15 cellular contexts compared by ENCODE assay signal in the genomic region with DNA sequence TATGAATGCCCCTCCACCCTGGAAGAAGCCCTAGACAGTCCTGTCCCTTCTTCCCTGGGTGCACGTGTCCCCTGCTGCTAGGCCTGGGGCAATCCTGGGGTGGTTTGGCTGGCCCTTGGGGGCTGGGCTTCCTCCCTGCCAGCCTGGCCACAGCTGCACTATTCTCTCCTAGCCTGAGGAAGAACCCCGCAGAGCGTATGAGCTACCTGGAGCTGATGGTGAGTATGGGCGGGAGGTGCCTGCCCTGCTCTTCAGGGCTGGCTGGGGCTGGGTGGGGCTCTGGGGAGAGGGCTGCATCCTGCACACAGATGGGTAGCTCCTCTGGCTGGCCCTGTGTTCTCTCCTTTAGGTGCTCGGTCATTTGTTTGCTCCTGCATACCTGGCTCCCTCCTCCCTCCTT. TPM values are rescaled to one million over a fixed set of nuclear protein-coding genes. Genes with fewer than 3 reads are reported as not detected.
A peak's percentile ranks its signal among the peaks of the same experiment; 100 is the strongest.
DNase-seq lines count a peak whose midpoint lies in the region; ATAC-seq and TF ChIP-seq lines count a peak whose summit lies in the region.
"Had no signal": no experiment of that assay in that cellular context is flagged by ENCODE, and none has a peak within 500 bp of the region (broad histone marks: within the 10 kb centered on the region; RNA-seq: fewer than 3 reads in every experiment).

No MANE protein-coding gene starts in this region.

- H3K36me3 ChIP-seq in HEK293 (ENCODE audit: control insufficient read depth in 2 of 2, insufficient read depth in 1 of 2, low read length in 2 of 2) (peaks cover 0 to 49% of the 10 kb centered on the region in 2 experiments; a peak in 2 of 3 replicates), suprapubic skin (peaks cover 54% of the 10 kb centered on the region)

- H3K27me3 ChIP-seq in suprapubic skin = no peaks in the 10 kb centered on the region

- no peak for TF ChIP-seq EP300 in suprapubic skin (IDR thresholded peaks at IDR 0.05)

- DNase-seq in activated CD8-positive, alpha-beta memory T cell treated with anti-CD3 and anti-CD28 coated beads, Interleukin-2, amount 50 U/mL, for 48 hours = peak; percentile 47
- no peak for DNase-seq in activated CD8-positive, alpha-beta memory T cell treated with anti-CD3 and anti-CD28 coated beads, Interleukin-2, amount 10 ng/mL, durations not matched to agents 7 days and 5 days
- DNase-seq in islet precursor cell (peak; percentile 47), suprapubic skin (ENCODE audit: low spot score in 2 of 2) (peak; percentile 41 to 48), KG1 (lab: John Stamatoyannopoulos, UW) (no peak)
- no peak for DNase-seq in stimulated activated CD4-positive, alpha-beta T cell treated with anti-CD3 and anti-CD28 coated beads, Interleukin-12 subunit alpha, Interleukin-12 subunit beta, amount 100 ng/mL, for 4 hours
- DNase-seq: Calu3; CD4-positive, CD25-positive, alpha-beta regulatory T cell; Kasumi-1; NCI-H1930; NCI-H2171; NCI-H82 had no signal

- 60% methylated on average over 2 of the region's 5 CpGs for WGBS in suprapubic skin

- CTCF ChIA-PET in activated CD8-positive, alpha-beta memory T cell treated with anti-CD3 and anti-CD28 coated beads, Interleukin-2, amount 10 ng/mL, durations not matched to agents 7 days and 5 days (lab: Charles Lee) = no interaction called here
- CTCF ChIA-PET in HEK293 (lab: Yijun Ruan, JAX) = interaction anchor here (1.4 kb wide), 1 partner anchor 198 kb away, joined by 3 read pairs; no protein-coding TSS in a partner anchor

- POLR2A ChIA-PET in HEK293 (lab: Yijun Ruan, JAX) = no interaction called here

- H3K27me3 Mint-ChIP-seq in activated CD8-positive, alpha-beta memory T cell treated with anti-CD3 and anti-CD28 coated beads, Interleukin-2, amount 10 ng/mL, durations not matched to agents 7 days and 5 days = no peaks in the 10 kb centered on the region
- H3K27me3 Mint-ChIP-seq: CD4-positive, CD25-positive, alpha-beta regulatory T cell had no signal

- H3K4me3 Mint-ChIP-seq in activated CD8-positive, alpha-beta memory T cell treated with anti-CD3 and anti-CD28 coated beads, Interleukin-2, amount 10 ng/mL, durations not matched to agents 7 days and 5 days = no peak overlapping the region
- H3K4me3 Mint-ChIP-seq: CD4-positive, CD25-positive, alpha-beta regulatory T cell had no signal

- peaks cover 13% of the 10 kb centered on the region for H3K36me3 Mint-ChIP-seq in activated CD8-positive, alpha-beta memory T cell treated with anti-CD3 and anti-CD28 coated beads, Interleukin-2, amount 10 ng/mL, durations not matched to agents 7 days and 5 days

- no peak for ATAC-seq in activated CD8-positive, alpha-beta memory T cell treated with anti-CD3 and anti-CD28 coated beads, Interleukin-2, amount 10 ng/mL, durations not matched to agents 7 days and 5 days
- no peak for ATAC-seq in GM21786 (IDR thresholded peaks at IDR 0.05; ENCODE audit: unreplicated experiment)
- ATAC-seq: A549 had no signal

- H3K4me3 ChIP-seq in HEK293 (ENCODE audit: low read depth, low read length) (no peak overlapping the region), suprapubic skin (no peak overlapping the region)
- H3K4me3 ChIP-seq: A549 had no signal

- TF ChIP-seq CTCF in HEK293 (tag by site-specific recombination; IDR thresholded peaks at IDR 0.05) (no peak), suprapubic skin (IDR thresholded peaks at IDR 0.05) (no peak)

- peaks cover 5% of the 10 kb centered on the region for H3K9me3 Mint-ChIP-seq in activated CD8-positive, alpha-beta memory T cell treated with anti-CD3 and anti-CD28 coated beads, Interleukin-2, amount 10 ng/mL, durations not matched to agents 7 days and 5 days (ENCODE audit: low read depth)

- H3K27ac Mint-ChIP-seq in activated CD8-positive, alpha-beta memory T cell treated with anti-CD3 and anti-CD28 coated beads, Interleukin-2, amount 10 ng/mL, durations not matched to agents 7 days and 5 days = no peak overlapping the region

- H3K4me1 ChIP-seq in HEK293 (ENCODE audit: control insufficient read depth, insufficient read depth, low read length) (no peaks in the 10 kb centered on the region; the same call in 1 of the 2 replicates), suprapubic skin (peaks cover 16% of the 10 kb centered on the region)

- H3K9me3 ChIP-seq in HEK293 (ENCODE audit: control insufficient read depth, insufficient read depth, low read depth, low read length) = no peaks in the 10 kb centered on the region
- no peaks in the 10 kb centered on the region for H3K9me3 ChIP-seq in suprapubic skin

- TF ChIP-seq POLR2A in suprapubic skin (IDR thresholded peaks at IDR 0.05) = no peak

- no peaks in the 10 kb centered on the region for H3K4me1 Mint-ChIP-seq in activated CD8-positive, alpha-beta memory T cell treated with anti-CD3 and anti-CD28 coated beads, Interleukin-2, amount 10 ng/mL, durations not matched to agents 7 days and 5 days
- H3K4me1 Mint-ChIP-seq: CD4-positive, CD25-positive, alpha-beta regulatory T cell had no signal

- H3K27ac ChIP-seq in HEK293 (ENCODE audit: extremely low read depth, low read depth, low read length) (no peak overlapping the region), suprapubic skin (no peak overlapping the region)

TF ChIP-seq in HEK293, 187 proteins besides CTCF, POLR2A, EP300 and RAD21:
- TF ChIP-seq ZNF16 (tag by site-specific recombination; IDR thresholded peaks at IDR 0.05; ENCODE audit: low read depth) = no peak
- no peak for TF ChIP-seq ZNF23 (tag by site-specific recombination; IDR thresholded peaks at IDR 0.05; ENCODE audit: borderline replicate concordance)
- TF ChIP-seq ZIC2 (tag by site-specific recombination; IDR thresholded peaks at IDR 0.05) = peak; percentile 36; the same call in 1 of the 2 replicates
- TF ChIP-seq, protein P1, sequence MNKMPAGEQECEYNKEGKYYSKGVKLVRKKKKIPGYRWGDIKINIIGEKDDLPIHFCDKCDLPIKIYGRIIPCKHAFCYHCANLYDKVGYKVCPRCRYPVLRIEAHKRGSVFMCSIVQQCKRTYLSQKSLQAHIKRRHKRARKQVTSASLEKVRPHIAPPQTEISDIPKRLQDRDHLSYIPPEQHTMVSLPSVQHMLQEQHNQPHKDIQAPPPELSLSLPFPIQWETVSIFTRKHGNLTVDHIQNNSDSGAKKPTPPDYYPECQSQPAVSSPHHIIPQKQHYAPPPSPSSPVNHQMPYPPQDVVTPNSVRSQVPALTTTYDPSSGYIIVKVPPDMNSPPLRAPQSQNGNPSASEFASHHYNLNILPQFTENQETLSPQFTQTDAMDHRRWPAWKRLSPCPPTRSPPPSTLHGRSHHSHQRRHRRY (tag by site-specific recombination; IDR thresholded peaks at IDR 0.05) = no peak

RNA-seq across cellular contexts. Expression of gene MAP2K3, which starts 28.8 kb away (rescaled TPM):
- 10 to 100 TPM; 65.5 to 97.3 TPM for total RNA-seq in activated CD8-positive, alpha-beta memory T cell treated with anti-CD3 and anti-CD28 coated beads, Interleukin-2, amount 10 ng/mL, durations not matched to agents 7 days and 5 days
- total RNA-seq in suprapubic skin = 10 to 100 TPM; 54.5 to 97.4 (median 72.9) TPM

Comparison
In these comparisons a context has a peak if more than half of its experiments do, and no peak if none do; other contexts are left out.
1. DNase-seq: peak in activated CD8-positive, alpha-beta memory T cell treated with anti-CD3 and anti-CD28 coated beads, Interleukin-2, amount 50 U/mL, for 48 hours (single experiment), islet precursor cell (single experiment) and suprapubic skin (2 of 2); none in activated CD8-positive, alpha-beta memory T cell treated with anti-CD3 and anti-CD28 coated beads, Interleukin-2, amount 10 ng/mL, durations not matched to agents 7 days and 5 days (single experiment), stimulated activated CD4-positive, alpha-beta T cell treated with anti-CD3 and anti-CD28 coated beads, Interleukin-12 subunit alpha, Interleukin-12 subunit beta, amount 100 ng/mL, for 4 hours (single experiment) and KG1 (single experiment).